ENCODE assay signal across 1 cellular context in the genomic region with DNA sequence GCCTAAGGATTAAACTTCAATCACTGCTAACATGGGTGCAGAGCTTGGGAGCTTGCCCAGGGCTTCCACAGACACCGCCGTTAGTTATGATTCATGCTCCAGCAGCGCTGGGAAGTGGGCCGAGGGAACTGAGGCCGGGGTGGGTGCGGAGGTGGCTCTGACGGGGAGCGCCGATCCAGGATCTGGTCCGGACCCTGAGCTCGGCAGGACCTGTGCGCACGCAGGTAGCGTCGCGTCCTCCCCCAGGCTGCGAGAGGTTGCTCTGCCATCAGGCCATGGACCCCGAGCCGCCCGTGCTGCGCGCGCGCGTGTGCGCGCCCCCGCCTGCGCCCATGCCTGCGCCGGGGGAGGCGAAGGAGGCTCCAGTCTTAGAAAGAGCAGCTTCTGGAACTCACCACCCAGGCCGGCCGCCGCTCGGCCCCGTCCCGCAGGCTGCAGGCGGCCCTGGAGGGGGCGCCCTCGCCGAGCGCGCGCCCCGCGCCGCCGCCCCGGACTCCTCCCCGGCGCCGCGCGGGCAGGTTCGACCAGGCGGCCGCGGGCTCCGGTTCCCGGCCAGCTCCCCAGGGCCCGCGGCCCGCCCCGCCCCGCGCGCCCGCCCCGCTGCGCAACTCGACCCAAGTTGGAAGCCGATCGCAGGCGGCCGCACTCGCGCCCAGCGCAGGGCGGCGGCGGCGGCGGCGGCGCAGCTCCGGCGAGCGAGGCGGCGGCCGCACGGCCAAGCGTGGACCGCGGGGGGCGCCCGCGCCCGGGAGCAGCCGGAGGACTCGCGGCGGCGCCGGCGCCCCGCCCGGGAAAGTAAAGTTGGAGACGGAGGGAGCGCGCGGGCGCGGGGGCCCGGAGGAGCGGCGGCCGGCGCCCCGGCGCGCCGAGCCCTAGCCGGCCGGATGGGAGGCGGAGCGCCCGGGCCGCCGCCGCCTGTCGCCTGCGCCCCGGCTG.
TF ChIP-seq lines count a peak whose summit lies in the region.

No MANE protein-coding gene starts in this region.

TF ChIP-seq in GM23338, 12 proteins besides CTCF, POLR2A, EP300 and RAD21 (continued from another document):
- TF ChIP-seq, protein P1, sequence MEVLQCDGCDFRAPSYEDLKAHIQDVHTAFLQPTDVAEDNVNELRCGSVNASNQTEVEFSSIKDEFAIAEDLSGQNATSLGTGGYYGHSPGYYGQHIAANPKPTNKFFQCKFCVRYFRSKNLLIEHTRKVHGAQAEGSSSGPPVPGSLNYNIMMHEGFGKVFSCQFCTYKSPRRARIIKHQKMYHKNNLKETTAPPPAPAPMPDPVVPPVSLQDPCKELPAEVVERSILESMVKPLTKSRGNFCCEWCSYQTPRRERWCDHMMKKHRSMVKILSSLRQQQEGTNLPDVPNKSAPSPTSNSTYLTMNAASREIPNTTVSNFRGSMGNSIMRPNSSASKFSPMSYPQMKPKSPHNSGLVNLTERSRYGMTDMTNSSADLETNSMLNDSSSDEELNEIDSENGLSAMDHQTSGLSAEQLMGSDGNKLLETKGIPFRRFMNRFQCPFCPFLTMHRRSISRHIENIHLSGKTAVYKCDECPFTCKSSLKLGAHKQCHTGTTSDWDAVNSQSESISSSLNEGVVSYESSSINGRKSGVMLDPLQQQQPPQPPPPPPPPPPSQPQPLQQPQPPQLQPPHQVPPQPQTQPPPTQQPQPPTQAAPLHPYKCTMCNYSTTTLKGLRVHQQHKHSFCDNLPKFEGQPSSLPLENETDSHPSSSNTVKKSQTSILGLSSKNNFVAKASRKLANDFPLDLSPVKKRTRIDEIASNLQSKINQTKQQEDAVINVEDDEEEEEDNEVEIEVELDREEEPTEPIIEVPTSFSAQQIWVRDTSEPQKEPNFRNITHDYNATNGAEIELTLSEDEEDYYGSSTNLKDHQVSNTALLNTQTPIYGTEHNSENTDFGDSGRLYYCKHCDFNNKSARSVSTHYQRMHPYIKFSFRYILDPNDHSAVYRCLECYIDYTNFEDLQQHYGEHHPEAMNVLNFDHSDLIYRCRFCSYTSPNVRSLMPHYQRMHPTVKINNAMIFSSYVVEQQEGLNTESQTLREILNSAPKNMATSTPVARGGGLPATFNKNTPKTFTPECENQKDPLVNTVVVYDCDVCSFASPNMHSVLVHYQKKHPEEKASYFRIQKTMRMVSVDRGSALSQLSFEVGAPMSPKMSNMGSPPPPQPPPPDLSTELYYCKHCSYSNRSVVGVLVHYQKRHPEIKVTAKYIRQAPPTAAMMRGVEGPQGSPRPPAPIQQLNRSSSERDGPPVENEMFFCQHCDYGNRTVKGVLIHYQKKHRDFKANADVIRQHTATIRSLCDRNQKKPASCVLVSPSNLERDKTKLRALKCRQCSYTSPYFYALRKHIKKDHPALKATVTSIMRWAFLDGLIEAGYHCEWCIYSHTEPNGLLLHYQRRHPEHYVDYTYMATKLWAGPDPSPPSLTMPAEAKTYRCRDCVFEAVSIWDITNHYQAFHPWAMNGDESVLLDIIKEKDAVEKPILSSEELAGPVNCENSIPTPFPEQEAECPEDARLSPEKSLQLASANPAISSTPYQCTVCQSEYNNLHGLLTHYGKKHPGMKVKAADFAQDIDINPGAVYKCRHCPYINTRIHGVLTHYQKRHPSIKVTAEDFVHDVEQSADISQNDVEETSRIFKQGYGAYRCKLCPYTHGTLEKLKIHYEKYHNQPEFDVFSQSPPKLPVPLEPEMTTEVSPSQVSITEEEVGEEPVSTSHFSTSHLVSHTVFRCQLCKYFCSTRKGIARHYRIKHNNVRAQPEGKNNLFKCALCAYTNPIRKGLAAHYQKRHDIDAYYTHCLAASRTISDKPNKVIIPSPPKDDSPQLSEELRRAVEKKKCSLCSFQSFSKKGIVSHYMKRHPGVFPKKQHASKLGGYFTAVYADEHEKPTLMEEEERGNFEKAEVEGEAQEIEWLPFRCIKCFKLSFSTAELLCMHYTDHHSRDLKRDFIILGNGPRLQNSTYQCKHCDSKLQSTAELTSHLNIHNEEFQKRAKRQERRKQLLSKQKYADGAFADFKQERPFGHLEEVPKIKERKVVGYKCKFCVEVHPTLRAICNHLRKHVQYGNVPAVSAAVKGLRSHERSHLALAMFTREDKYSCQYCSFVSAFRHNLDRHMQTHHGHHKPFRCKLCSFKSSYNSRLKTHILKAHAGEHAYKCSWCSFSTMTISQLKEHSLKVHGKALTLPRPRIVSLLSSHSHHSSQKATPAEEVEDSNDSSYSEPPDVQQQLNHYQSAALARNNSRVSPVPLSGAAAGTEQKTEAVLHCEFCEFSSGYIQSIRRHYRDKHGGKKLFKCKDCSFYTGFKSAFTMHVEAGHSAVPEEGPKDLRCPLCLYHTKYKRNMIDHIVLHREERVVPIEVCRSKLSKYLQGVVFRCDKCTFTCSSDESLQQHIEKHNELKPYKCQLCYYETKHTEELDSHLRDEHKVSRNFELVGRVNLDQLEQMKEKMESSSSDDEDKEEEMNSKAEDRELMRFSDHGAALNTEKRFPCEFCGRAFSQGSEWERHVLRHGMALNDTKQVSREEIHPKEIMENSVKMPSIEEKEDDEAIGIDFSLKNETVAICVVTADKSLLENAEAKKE (CRISPR knock-in tag; IDR thresholded peaks at IDR 0.05): no peak
- TF ChIP-seq, protein P2, sequence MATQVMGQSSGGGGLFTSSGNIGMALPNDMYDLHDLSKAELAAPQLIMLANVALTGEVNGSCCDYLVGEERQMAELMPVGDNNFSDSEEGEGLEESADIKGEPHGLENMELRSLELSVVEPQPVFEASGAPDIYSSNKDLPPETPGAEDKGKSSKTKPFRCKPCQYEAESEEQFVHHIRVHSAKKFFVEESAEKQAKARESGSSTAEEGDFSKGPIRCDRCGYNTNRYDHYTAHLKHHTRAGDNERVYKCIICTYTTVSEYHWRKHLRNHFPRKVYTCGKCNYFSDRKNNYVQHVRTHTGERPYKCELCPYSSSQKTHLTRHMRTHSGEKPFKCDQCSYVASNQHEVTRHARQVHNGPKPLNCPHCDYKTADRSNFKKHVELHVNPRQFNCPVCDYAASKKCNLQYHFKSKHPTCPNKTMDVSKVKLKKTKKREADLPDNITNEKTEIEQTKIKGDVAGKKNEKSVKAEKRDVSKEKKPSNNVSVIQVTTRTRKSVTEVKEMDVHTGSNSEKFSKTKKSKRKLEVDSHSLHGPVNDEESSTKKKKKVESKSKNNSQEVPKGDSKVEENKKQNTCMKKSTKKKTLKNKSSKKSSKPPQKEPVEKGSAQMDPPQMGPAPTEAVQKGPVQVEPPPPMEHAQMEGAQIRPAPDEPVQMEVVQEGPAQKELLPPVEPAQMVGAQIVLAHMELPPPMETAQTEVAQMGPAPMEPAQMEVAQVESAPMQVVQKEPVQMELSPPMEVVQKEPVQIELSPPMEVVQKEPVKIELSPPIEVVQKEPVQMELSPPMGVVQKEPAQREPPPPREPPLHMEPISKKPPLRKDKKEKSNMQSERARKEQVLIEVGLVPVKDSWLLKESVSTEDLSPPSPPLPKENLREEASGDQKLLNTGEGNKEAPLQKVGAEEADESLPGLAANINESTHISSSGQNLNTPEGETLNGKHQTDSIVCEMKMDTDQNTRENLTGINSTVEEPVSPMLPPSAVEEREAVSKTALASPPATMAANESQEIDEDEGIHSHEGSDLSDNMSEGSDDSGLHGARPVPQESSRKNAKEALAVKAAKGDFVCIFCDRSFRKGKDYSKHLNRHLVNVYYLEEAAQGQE (IDR thresholded peaks at IDR 0.05; ENCODE audit: unreplicated experiment): no peak
- TF ChIP-seq CREB1 (CRISPR knock-in tag; IDR thresholded peaks at IDR 0.05; ENCODE audit: low read depth) (no peak), POLR2AphosphoS5 (IDR thresholded peaks at IDR 0.05; ENCODE audit: low read depth) (no peak), EZH2phosphoT487 (IDR thresholded peaks at IDR 0.05; ENCODE audit: unreplicated experiment) (no peak), STAT1 (IDR thresholded peaks at IDR 0.05; ENCODE audit: unreplicated experiment) (no peak), EZH2 (IDR thresholded peaks at IDR 0.05; ENCODE audit: low read depth, unreplicated experiment) (no peak), NANOG (IDR thresholded peaks at IDR 0.05; ENCODE audit: borderline replicate concordance) (no peak), ZNF331 (CRISPR knock-in tag; IDR thresholded peaks at IDR 0.05; ENCODE audit: low read depth) (no peak), ZNF114 (CRISPR knock-in tag; IDR thresholded peaks at IDR 0.05) (no peak)
- TF ChIP-seq, protein P3, sequence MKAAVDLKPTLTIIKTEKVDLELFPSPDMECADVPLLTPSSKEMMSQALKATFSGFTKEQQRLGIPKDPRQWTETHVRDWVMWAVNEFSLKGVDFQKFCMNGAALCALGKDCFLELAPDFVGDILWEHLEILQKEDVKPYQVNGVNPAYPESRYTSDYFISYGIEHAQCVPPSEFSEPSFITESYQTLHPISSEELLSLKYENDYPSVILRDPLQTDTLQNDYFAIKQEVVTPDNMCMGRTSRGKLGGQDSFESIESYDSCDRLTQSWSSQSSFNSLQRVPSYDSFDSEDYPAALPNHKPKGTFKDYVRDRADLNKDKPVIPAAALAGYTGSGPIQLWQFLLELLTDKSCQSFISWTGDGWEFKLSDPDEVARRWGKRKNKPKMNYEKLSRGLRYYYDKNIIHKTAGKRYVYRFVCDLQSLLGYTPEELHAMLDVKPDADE (IDR thresholded peaks at IDR 0.05): no peak
TF ChIP-seq in GM23338: peak in this region for 0.
